In genomic region chr1:155064813-155065436, GRCh38 we compare ENCODE assay signal across 10 cellular contexts. TPM values are rescaled to one million over a fixed set of nuclear protein-coding genes. Genes with fewer than 3 reads are reported as not detected.
DNase-seq lines count a peak whose midpoint lies in the region; ATAC-seq and TF ChIP-seq lines count a peak whose summit lies in the region.
"Had no signal": no experiment of that assay in that cellular context is flagged by ENCODE, and none has a peak within 500 bp of the region (broad histone marks: within the 10 kb centered on the region; RNA-seq: fewer than 3 reads in every experiment).

No MANE protein-coding gene starts in this region.

- no peaks in the 10 kb centered on the region for H3K27me3 Mint-ChIP-seq in activated naive CD4-positive, alpha-beta T cell treated with anti-CD3 and anti-CD28 coated beads, Interleukin-2, amount 50 U/mL, for 24 hours
- no peaks in the 10 kb centered on the region for H3K27me3 Mint-ChIP-seq in T-cell
- no peaks in the 10 kb centered on the region for H3K27me3 Mint-ChIP-seq in stimulated activated naive CD8-positive, alpha-beta T cell treated with anti-CD3 and anti-CD28 coated beads, Interleukin-15, amount 100 ng/mL, for 72 hours

- CTCF ChIA-PET in T-cell (lab: Charles Lee), result interaction anchor here in 1 of 2 donors (0.6 to 9.5 kb wide), 2 partner anchors 21 to 63 kb away, joined by 3 to 57 read pairs; no protein-coding TSS in a partner anchor

- H3K36me3 Mint-ChIP-seq in activated naive CD4-positive, alpha-beta T cell treated with anti-CD3 and anti-CD28 coated beads, Interleukin-2, amount 50 U/mL, for 24 hours, result peaks cover 2% of the 10 kb centered on the region
- H3K36me3 Mint-ChIP-seq in T-cell, result peaks cover 11% of the 10 kb centered on the region

- peaks cover 35% of the 10 kb centered on the region for H3K4me1 Mint-ChIP-seq in activated naive CD4-positive, alpha-beta T cell treated with anti-CD3 and anti-CD28 coated beads, Interleukin-2, amount 50 U/mL, for 24 hours
- H3K4me1 Mint-ChIP-seq in T-cell, result peaks cover 26 to 43% (median 41%) of the 10 kb centered on the region in 3 donors
- peaks cover 52% of the 10 kb centered on the region for H3K4me1 Mint-ChIP-seq in stimulated activated naive CD8-positive, alpha-beta T cell treated with anti-CD3 and anti-CD28 coated beads, Interleukin-15, amount 100 ng/mL, for 72 hours

- POLR2A ChIA-PET in T-cell (lab: Charles Lee), result interaction anchor here in 1 of 2 donors (0.6 kb wide), 1 partner anchor 505 kb away, joined by 4 read pairs; no protein-coding TSS in a partner anchor

- H3K4me3 Mint-ChIP-seq in activated naive CD4-positive, alpha-beta T cell treated with anti-CD3 and anti-CD28 coated beads, Interleukin-2, amount 50 U/mL, for 24 hours, result peak overlapping the region; percentile 93
- H3K4me3 Mint-ChIP-seq in T-cell, result peak overlapping the region; percentile 83 to 86 (median 84)
- peak overlapping the region; percentile 78 to 85 for H3K4me3 Mint-ChIP-seq in stimulated activated naive CD8-positive, alpha-beta T cell treated with anti-CD3 and anti-CD28 coated beads, Interleukin-15, amount 100 ng/mL, for 72 hours

- in situ Hi-C loops in GM13977 (cut with MboI; ENCODE audit: low pct_unique_long_range_greater_than_20kb, low sequenced_read_pairs, unreplicated experiment), result loop anchor here (25.0 kb wide), 1 partner anchor 403 kb away; no protein-coding TSS in a partner anchor

- TF ChIP-seq CTCF in foreskin fibroblast (IDR thresholded peaks at IDR 0.05; ENCODE audit: low read depth, low read length) (no peak), GM13977 (IDR thresholded peaks at IDR 0.05; ENCODE audit: extremely low read depth, insufficient read depth, missing control alignments) (no peak)

- H3K27ac Mint-ChIP-seq in activated naive CD4-positive, alpha-beta T cell treated with anti-CD3 and anti-CD28 coated beads, Interleukin-2, amount 50 U/mL, for 24 hours, result peak overlapping the region; percentile 25
- peak overlapping the region in 1 of 2 donors; percentile 36 for H3K27ac Mint-ChIP-seq in T-cell
- no peak overlapping the region for H3K27ac Mint-ChIP-seq in stimulated activated naive CD8-positive, alpha-beta T cell treated with anti-CD3 and anti-CD28 coated beads, Interleukin-15, amount 100 ng/mL, for 72 hours

- no peak for DNase-seq in activated naive CD4-positive, alpha-beta T cell (lab: John Stamatoyannopoulos, UW)
- DNase-seq in T-cell (no peak), foreskin fibroblast (no peak), GM13977 (ENCODE audit: low spot score) (no peak), NCI-H1930 (lab: John Stamatoyannopoulos, UW) (no peak)
- DNase-seq in stimulated activated naive CD8-positive, alpha-beta T cell treated with anti-CD3 and anti-CD28 coated beads, Interleukin-15, amount 100 ng/mL, for 72 hours, result no peak
- no peak for DNase-seq in stimulated activated CD4-positive, alpha-beta T cell treated with anti-CD3 and anti-CD28 coated beads, Interleukin-15, amount 100 ng/mL, for 24 hours
- DNase-seq: nucleus accumbens had no signal

- H3K9me3 Mint-ChIP-seq in activated naive CD4-positive, alpha-beta T cell treated with anti-CD3 and anti-CD28 coated beads, Interleukin-2, amount 50 U/mL, for 24 hours, result no peaks in the 10 kb centered on the region
- H3K9me3 Mint-ChIP-seq in T-cell, result no peaks in the 10 kb centered on the region
- no peaks in the 10 kb centered on the region for H3K9me3 Mint-ChIP-seq in stimulated activated naive CD8-positive, alpha-beta T cell treated with anti-CD3 and anti-CD28 coated beads, Interleukin-15, amount 100 ng/mL, for 72 hours

- peak overlapping the region; percentile 69 to 73 for H3K4me3 ChIP-seq in foreskin fibroblast (ENCODE audit: low read depth in 1 of 2, low read length in 2 of 2)

- no peak for ATAC-seq in T-cell (replicated peaks in 1 of 4)
- ATAC-seq in stimulated activated naive CD8-positive, alpha-beta T cell treated with anti-CD3 and anti-CD28 coated beads, Interleukin-15, amount 100 ng/mL, for 72 hours, result no peak

RNA-seq across cellular contexts. Expression of gene EFNA4, which starts 1.4 kb away (rescaled TPM):
- 1 to 10 TPM; 3.1 to 7.8 (median 6.6) TPM for total RNA-seq in T-cell

RNA-seq across cellular contexts. Expression of gene EFNA3, which starts 13.7 kb away (rescaled TPM):
- total RNA-seq in T-cell, result 1 to 10 TPM in 3 of 5 donors, under 1 TPM in 1, not detected in 1; 0.68 to 2.6 (median 2.3) TPM

RNA-seq across cellular contexts. Expression of gene ADAM15, which starts 13.8 kb away (rescaled TPM):
- total RNA-seq in T-cell, result 10 to 100 TPM; 17.3 to 53.0 (median 37.2) TPM

RNA-seq across cellular contexts. Expression of gene DCST1, which starts 31.3 kb away (rescaled TPM):
- total RNA-seq in T-cell, result under 1 TPM in 3 of 5 donors, not detected in 2; 0.30 to 0.58 (median 0.54) TPM
- total RNA-seq: dermis microvascular lymphatic vessel endothelial cell had no signal

RNA-seq across cellular contexts. Expression of gene DCST2, which starts 31.3 kb away (rescaled TPM):
- total RNA-seq in T-cell, result 1 to 10 TPM; 1.1 to 2.6 (median 1.6) TPM
